ENCODE assay signal across 30 cellular contexts in the genomic region with DNA sequence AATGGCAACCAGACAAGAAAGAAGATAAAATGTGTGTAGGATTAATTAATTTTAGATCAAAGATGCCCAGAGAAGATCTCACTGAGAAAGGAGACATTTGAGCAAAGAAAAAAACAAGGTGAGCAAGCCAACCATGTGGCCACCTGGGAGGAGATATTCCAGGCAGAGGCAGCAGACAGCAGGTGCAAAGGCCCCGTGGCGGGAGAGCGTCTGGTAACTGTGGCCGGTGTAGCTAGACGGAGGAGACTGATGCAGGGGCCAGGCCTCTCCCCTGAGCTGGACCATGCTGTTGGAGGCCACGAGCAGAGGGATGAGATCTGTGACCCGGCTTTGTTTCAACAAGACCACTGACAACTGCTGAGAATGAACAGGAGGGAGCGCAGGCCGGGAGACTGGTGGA.
"Had no signal": no experiment of that assay in that cellular context is flagged by ENCODE, and none has a peak within 500 bp of the region (broad histone marks: within the 10 kb centered on the region; RNA-seq: fewer than 3 reads in every experiment).

No MANE protein-coding gene starts in this region.

- H3K9me3 Mint-ChIP-seq: activated B cell treated with CpG ODN at 0.5 μM for 24 hours; activated CD4-positive, alpha-beta memory T cell treated with anti-CD3 and anti-CD28 coated beads, Interleukin-2, amount 10 ng/mL, durations not matched to agents 7 days and 5 days; activated naive CD4-positive, alpha-beta T cell treated with anti-CD3 and anti-CD28 coated beads, Interleukin-2, amount 50 U/mL, for 24 hours; activated naive CD8-positive, alpha-beta T cell treated with anti-CD3 and anti-CD28 coated beads, Interleukin-2, amount 10 ng/mL, durations not matched to agents 7 days and 5 days; activated T-cell treated with anti-CD3 and anti-CD28 coated beads, Interleukin-2, amount 50 U/mL, for 72 hours; activated T-helper 17 cell treated with anti-CD3 and anti-CD28 coated beads, Interleukin-2, amount 50 U/mL, for 72 hours; T-helper 1 cell treated with Interleukin-12 subunit alpha and Interleukin-12 subunit beta and Interleukin-4 antibody, amounts not matched to agents 30 μg/mL and 1 μg/mL, for 36 hours had no signal

- ATAC-seq: activated CD8-positive, alpha-beta memory T cell treated with anti-CD3 and anti-CD28 coated beads, Interleukin-2, amount 10 ng/mL, durations not matched to agents 7 days and 5 days; activated T-cell treated with anti-CD3 and anti-CD28 coated beads, Interleukin-2, amount 50 U/mL, for 72 hours; PC-3; Right ventricle myocardium inferior had no signal

- H3K4me1 Mint-ChIP-seq: activated B cell treated with CpG ODN at 0.5 μM for 24 hours; activated naive CD4-positive, alpha-beta T cell treated with anti-CD3 and anti-CD28 coated beads, Interleukin-2, amount 50 U/mL, for 24 hours had no signal

- H3K4me3 ChIP-seq: ascending aorta, breast epithelium, Peyer's patch, SK-N-MC had no signal

- H3K4me3 Mint-ChIP-seq: activated B cell treated with CpG ODN at 0.5 μM for 24 hours; activated CD4-positive, alpha-beta memory T cell treated with anti-CD3 and anti-CD28 coated beads, Interleukin-2, amount 10 ng/mL, durations not matched to agents 7 days and 5 days; activated CD8-positive, alpha-beta memory T cell treated with anti-CD3 and anti-CD28 coated beads, Interleukin-2, amount 10 ng/mL, durations not matched to agents 7 days and 5 days; activated naive CD4-positive, alpha-beta T cell treated with anti-CD3 and anti-CD28 coated beads, Interleukin-2, amount 50 U/mL, for 24 hours; activated naive CD8-positive, alpha-beta T cell treated with anti-CD3 and anti-CD28 coated beads, Interleukin-2, amount 10 ng/mL, durations not matched to agents 7 days and 5 days; activated T-cell treated with anti-CD3 and anti-CD28 coated beads, Interleukin-2, amount 50 U/mL, for 72 hours; activated T-helper 17 cell treated with anti-CD3 and anti-CD28 coated beads, Interleukin-2, amount 50 U/mL, for 72 hours; IgD-negative memory B cell; T-helper 1 cell treated with Interleukin-12 subunit alpha and Interleukin-12 subunit beta and Interleukin-4 antibody, amounts not matched to agents 30 μg/mL and 1 μg/mL, for 36 hours had no signal

- H3K27ac ChIP-seq: ascending aorta, breast epithelium, Peyer's patch, SK-N-MC had no signal

- H3K27ac Mint-ChIP-seq: activated B cell treated with CpG ODN at 0.5 μM for 24 hours; activated CD4-positive, alpha-beta memory T cell treated with anti-CD3 and anti-CD28 coated beads, Interleukin-2, amount 10 ng/mL, durations not matched to agents 7 days and 5 days; activated CD8-positive, alpha-beta memory T cell treated with anti-CD3 and anti-CD28 coated beads, Interleukin-2, amount 10 ng/mL, durations not matched to agents 7 days and 5 days; activated naive CD4-positive, alpha-beta T cell treated with anti-CD3 and anti-CD28 coated beads, Interleukin-2, amount 50 U/mL, for 24 hours; activated naive CD8-positive, alpha-beta T cell treated with anti-CD3 and anti-CD28 coated beads, Interleukin-2, amount 10 ng/mL, durations not matched to agents 7 days and 5 days; activated T-cell treated with anti-CD3 and anti-CD28 coated beads, Interleukin-2, amount 50 U/mL, for 72 hours; activated T-helper 17 cell treated with anti-CD3 and anti-CD28 coated beads, Interleukin-2, amount 50 U/mL, for 72 hours; IgD-negative memory B cell; T-helper 1 cell treated with Interleukin-12 subunit alpha and Interleukin-12 subunit beta and Interleukin-4 antibody, amounts not matched to agents 30 μg/mL and 1 μg/mL, for 36 hours had no signal

- H3K36me3 Mint-ChIP-seq: activated CD8-positive, alpha-beta memory T cell treated with anti-CD3 and anti-CD28 coated beads, Interleukin-2, amount 10 ng/mL, durations not matched to agents 7 days and 5 days; activated naive CD4-positive, alpha-beta T cell treated with anti-CD3 and anti-CD28 coated beads, Interleukin-2, amount 50 U/mL, for 24 hours; activated naive CD8-positive, alpha-beta T cell treated with anti-CD3 and anti-CD28 coated beads, Interleukin-2, amount 10 ng/mL, durations not matched to agents 7 days and 5 days had no signal

- H3K36me3 ChIP-seq: ascending aorta, breast epithelium, Peyer's patch had no signal

- H3K4me1 ChIP-seq: ascending aorta had no signal

- H3K27me3 ChIP-seq: ascending aorta, breast epithelium, Peyer's patch had no signal

- H3K9me3 ChIP-seq: ascending aorta, breast epithelium, Peyer's patch had no signal

- DNase-seq: activated B cell treated with CpG ODN at 0.5 μM for 24 hours; activated CD4-positive, alpha-beta memory T cell treated with anti-CD3 and anti-CD28 coated beads, Interleukin-2, amount 10 ng/mL, durations not matched to agents 7 days and 5 days; activated CD4-positive, alpha-beta T cell treated with anti-CD3 and anti-CD28 coated beads for 1 hour; activated CD4-positive, alpha-beta T cell treated with anti-CD3 and anti-CD28 coated beads for 48 hours; activated CD8-positive, alpha-beta memory T cell treated with anti-CD3 and anti-CD28 coated beads for 24 hours; activated CD8-positive, alpha-beta memory T cell treated with anti-CD3 and anti-CD28 coated beads, Interleukin-2, amount 10 ng/mL, durations not matched to agents 7 days and 5 days; activated CD8-positive, alpha-beta memory T cell treated with anti-CD3 and anti-CD28 coated beads, Interleukin-2, amount 50 U/mL, for 48 hours; activated effector memory CD4-positive, alpha-beta T cell treated with anti-CD3 and anti-CD28 coated beads, Interleukin-2, amount 50 U/mL, for 16 hours; activated naive CD4-positive, alpha-beta T cell; activated naive CD8-positive, alpha-beta T cell treated with anti-CD3 and anti-CD28 coated beads, Interleukin-2, amount 10 ng/mL, durations not matched to agents 7 days and 5 days; activated T-cell treated with anti-CD3 and anti-CD28 coated beads, Interleukin-2, amount 50 U/mL, for 72 hours; cerebellar nuclear complex; Karpas-422; KBM-7; NCI-H1436; NCI-H1694 treated with DMSO at 0.1 percent for 48 hours; NCI-H2029; NCI-H345; NK-92 treated with Interleukin-12 subunit alpha and Interleukin-12 subunit beta, amount 100 ng/mL, for 24 hours; PC-3; Peyer's patch; RPMI8226 had no signal
